ENCODE assay signal across 8 cellular contexts in the genomic region with DNA sequence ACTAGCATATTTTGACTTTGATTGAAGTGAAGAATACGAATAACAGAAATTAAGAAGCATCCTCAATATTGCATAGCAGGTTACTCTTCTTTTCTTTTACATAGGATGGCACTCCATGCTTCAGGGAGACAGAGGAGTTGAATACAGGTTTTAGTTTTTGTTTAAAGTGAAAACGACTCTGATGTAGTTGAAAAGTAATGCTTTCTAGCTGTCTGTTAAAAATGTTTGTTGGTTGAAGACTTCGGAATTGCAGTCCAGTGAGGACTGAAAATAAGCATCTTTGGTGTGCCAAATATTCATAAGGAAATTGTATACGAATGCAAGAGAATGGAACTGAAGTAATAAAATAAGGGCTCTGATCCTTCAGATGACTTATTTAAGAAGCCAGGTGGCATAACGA. TPM values are rescaled to one million over a fixed set of nuclear protein-coding genes. Genes with fewer than 3 reads are reported as not detected.
A peak's percentile ranks its signal among the peaks of the same experiment; 100 is the strongest.
DNase-seq lines count a peak whose midpoint lies in the region; ATAC-seq and TF ChIP-seq lines count a peak whose summit lies in the region.

No MANE protein-coding gene starts in this region.

- peak overlapping the region; percentile 63 to 80 for H3K27ac ChIP-seq in right atrium auricular region
- no peak overlapping the region for H3K27ac ChIP-seq in brain microvascular endothelial cell
- H3K27ac ChIP-seq in muscle layer of colon (ENCODE audit: low read depth, low read length) = no peak overlapping the region

- DNase-seq in right atrium auricular region (ENCODE audit: low spot score) (no peak), Right ventricle myocardium inferior (ENCODE audit: missing footprints) (no peak), brain microvascular endothelial cell (no peak), MV-4-11 (lab: John Stamatoyannopoulos, UW) (no peak), middle frontal gyrus (ENCODE audit: extremely low spot score, low spot score) (no peak), sciatic nerve (ENCODE audit: low spot score) (no peak), iPS-NIHi11 (ENCODE audit: low spot score) (no peak)

- no peak overlapping the region for H3K9ac ChIP-seq in muscle layer of colon (ENCODE audit: low read length)

- H3K4me1 ChIP-seq in right atrium auricular region (peaks cover 0 to 8% of the 10 kb centered on the region in 2 donors), muscle layer of colon (ENCODE audit: insufficient read depth, low read length) (peaks cover 7% of the 10 kb centered on the region)

- H3K9me3 ChIP-seq in right atrium auricular region = no peaks in the 10 kb centered on the region
- no peaks in the 10 kb centered on the region for H3K9me3 ChIP-seq in muscle layer of colon (ENCODE audit: low read length)

- no peaks in the 10 kb centered on the region for H3K36me3 ChIP-seq in right atrium auricular region
- no peaks in the 10 kb centered on the region for H3K36me3 ChIP-seq in brain microvascular endothelial cell (replicated peaks)
- H3K36me3 ChIP-seq in muscle layer of colon (ENCODE audit: insufficient read depth, low read length) = no peaks in the 10 kb centered on the region

- in situ Hi-C loops in brain microvascular endothelial cell (cut with HindIII; ENCODE audit: low pct_ligation_motif_present, low sequenced_read_pairs) = no loop called here

- intact Hi-C loops in Right ventricle myocardium inferior (cut with DNase I) (no loop called here), sciatic nerve (cut with DNase I) (no loop called here)

- H3K27me3 ChIP-seq in right atrium auricular region (no peaks in the 10 kb centered on the region), brain microvascular endothelial cell (replicated peaks) (peaks cover 34% of the 10 kb centered on the region), muscle layer of colon (ENCODE audit: control insufficient read depth in 1 of 2, insufficient read depth in 2 of 2, low read length in 2 of 2) (peaks cover 13 to 26% of the 10 kb centered on the region in 2 donors)

- TF ChIP-seq CTCF in right atrium auricular region (IDR thresholded peaks at IDR 0.05) (no peak), brain microvascular endothelial cell (IDR thresholded peaks at IDR 0.05; ENCODE audit: low read depth, low read length, missing control alignments) (no peak)

- ATAC-seq in Right ventricle myocardium inferior = no peak
- ATAC-seq in sciatic nerve = no peak

- H3K4me3 ChIP-seq in right atrium auricular region (peak overlapping the region; percentile 54 to 67), brain microvascular endothelial cell (ENCODE audit: low read depth, low read length) (peak overlapping the region; percentile 59), muscle layer of colon (ENCODE audit: low read depth in 1 of 2, low read length in 2 of 2) (peak overlapping the region; percentile 42 to 66)

RNA-seq across cellular contexts. Expression of gene SLC16A10, which starts 0.6 kb away (rescaled TPM):
- total RNA-seq in right atrium auricular region (10 to 100 TPM; 10.3 to 18.5 TPM), Right ventricle myocardium inferior (12.1 TPM), sciatic nerve (3.1 TPM)

Comparison
In these comparisons a context has a peak if more than half of its experiments do, and no peak if none do; other contexts are left out.
1. H3K27ac ChIP-seq: peak in right atrium auricular region (2 of 2); none in brain microvascular endothelial cell (single experiment) and muscle layer of colon (single experiment).
2. Peak in every context shown above with its lines, with median percentiles within 50 percentile points of each other: H3K4me3 ChIP-seq.